9 cellular contexts compared by ENCODE assay signal in the genomic region with DNA sequence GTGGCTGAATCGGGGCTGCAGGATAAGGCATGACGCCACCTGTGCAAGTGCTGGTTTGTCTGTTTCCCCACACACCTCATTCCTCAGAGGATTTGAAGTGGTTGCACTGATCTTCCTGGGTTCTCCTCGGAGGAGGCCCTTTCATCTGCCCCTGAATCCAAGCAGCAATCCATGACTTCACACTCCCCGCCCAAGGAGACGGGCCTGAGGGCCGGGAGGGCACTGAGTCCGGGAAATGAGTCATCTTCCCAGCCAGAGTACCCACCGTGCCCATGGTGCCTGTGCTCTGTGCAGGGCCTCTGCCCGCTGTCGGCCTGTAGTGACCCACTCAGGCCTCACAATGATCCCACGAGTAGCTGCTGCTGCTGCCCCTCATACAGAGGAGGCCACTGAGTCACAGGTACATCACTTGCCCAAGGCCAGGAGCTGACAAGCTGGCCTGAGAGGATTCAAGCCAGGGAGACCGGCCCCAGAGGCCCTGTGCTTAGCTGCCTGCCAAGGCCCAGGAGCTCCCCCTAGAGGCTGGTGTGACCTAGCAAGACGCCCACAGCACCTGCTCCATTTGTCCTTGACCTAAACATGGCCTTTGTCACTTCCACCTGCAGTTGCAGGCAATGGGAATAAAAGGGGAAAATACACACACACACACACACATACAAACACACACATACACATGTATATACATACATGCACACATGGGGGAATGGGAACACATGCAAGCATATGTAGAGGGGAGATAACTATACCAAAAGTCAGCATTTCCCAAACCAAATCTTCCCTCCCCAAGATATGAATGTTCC.
DNase-seq lines count a peak whose midpoint lies in the region; ATAC-seq and TF ChIP-seq lines count a peak whose summit lies in the region.
"Had no signal": no experiment of that assay in that cellular context is flagged by ENCODE, and none has a peak within 500 bp of the region (broad histone marks: within the 10 kb centered on the region; RNA-seq: fewer than 3 reads in every experiment).

No MANE protein-coding gene starts in this region.

- H3K4me1 ChIP-seq in ascending aorta (no peaks in the 10 kb centered on the region), stomach (no peaks in the 10 kb centered on the region), suprapubic skin (no peaks in the 10 kb centered on the region)

- intact Hi-C loops in ascending aorta (cut with DNase I), result no loop called here
- intact Hi-C loops in stomach (cut with DNase I; ENCODE audit: low total_unique reads), result no loop called here

- no peaks in the 10 kb centered on the region for H3K36me3 ChIP-seq in ascending aorta
- no peaks in the 10 kb centered on the region for H3K36me3 ChIP-seq in stomach
- H3K36me3 ChIP-seq in suprapubic skin, result no peaks in the 10 kb centered on the region

- H3K4me3 ChIP-seq in ascending aorta (no peak overlapping the region), stomach (no peak overlapping the region), suprapubic skin (no peak overlapping the region)

- no peak overlapping the region for H3K27ac ChIP-seq in 22Rv1
- H3K27ac ChIP-seq in ascending aorta, result no peak overlapping the region
- H3K27ac ChIP-seq in stomach, result no peak overlapping the region
- no peak overlapping the region for H3K27ac ChIP-seq in suprapubic skin
- H3K27ac ChIP-seq: epithelial cell of prostate had no signal

- no peaks in the 10 kb centered on the region for H3K27me3 ChIP-seq in ascending aorta
- H3K27me3 ChIP-seq in stomach, result peaks cover 0 to 21% (median 1%) of the 10 kb centered on the region in 3 donors
- peaks cover 29% of the 10 kb centered on the region for H3K27me3 ChIP-seq in suprapubic skin

- peak; percentile 23 for DNase-seq in G401 (ENCODE audit: low spot score)
- DNase-seq in NCI-H524 treated with DMSO at 0.1 percent for 48 hours (lab: John Stamatoyannopoulos, UW), result peak; percentile 1
- DNase-seq in ascending aorta (ENCODE audit: low spot score in 2 of 2), result no peak
- DNase-seq in left kidney (ENCODE audit: low read depth, low spot score), result peak; percentile 72
- peak; percentile 69 for DNase-seq in stomach
- DNase-seq in suprapubic skin (ENCODE audit: low spot score in 2 of 2), result no peak

- 59 to 69% (median 60%) methylated on average over 7 to 13 of the region's 13 CpGs for WGBS in stomach, 5 donors
- WGBS in suprapubic skin, result 25% methylated on average over 7 of the region's 13 CpGs

- no peak for ATAC-seq in HG03039 (IDR thresholded peaks at IDR 0.05; ENCODE audit: unreplicated experiment)

- peaks cover 15 to 22% of the 10 kb centered on the region in 2 donors for H3K9me3 ChIP-seq in ascending aorta
- H3K9me3 ChIP-seq in stomach, result peaks cover 8 to 29% (median 23%) of the 10 kb centered on the region in 4 donors
- H3K9me3 ChIP-seq in suprapubic skin, result peaks cover 6% of the 10 kb centered on the region

- peak; percentile 88 for TF ChIP-seq CTCF in 22Rv1 (IDR thresholded peaks at IDR 0.05)
- TF ChIP-seq CTCF in ascending aorta (IDR thresholded peaks at IDR 0.05), result peak in 2 of 3 experiments; percentile 40 to 51
- TF ChIP-seq CTCF in stomach (IDR thresholded peaks at IDR 0.05), result peak in 5 of 7 experiments; percentile 9 to 47 (median 23)
- peak in 1 of 2 donors; percentile 36 for TF ChIP-seq CTCF in suprapubic skin (IDR thresholded peaks at IDR 0.05)

- in situ Hi-C loops in G401 (cut with HindIII; ENCODE audit: low sequenced_read_pairs), result no loop called here

- TF ChIP-seq EP300 in stomach (IDR thresholded peaks at IDR 0.05), result no peak
- no peak for TF ChIP-seq EP300 in suprapubic skin (IDR thresholded peaks at IDR 0.05)

- TF ChIP-seq POLR2A in stomach (IDR thresholded peaks at IDR 0.05) (no peak), suprapubic skin (IDR thresholded peaks at IDR 0.05) (no peak)

Comparison
In these comparisons a context has a peak if more than half of its experiments do, and no peak if none do; other contexts are left out.
1. DNase-seq: peak in G401 (single experiment), NCI-H524 treated with DMSO at 0.1 percent for 48 hours (single experiment), left kidney (single experiment) and stomach (single experiment); none in ascending aorta (0 of 2) and suprapubic skin (0 of 2).